ENCODE assay signal across 17 cellular contexts in the genomic region with DNA sequence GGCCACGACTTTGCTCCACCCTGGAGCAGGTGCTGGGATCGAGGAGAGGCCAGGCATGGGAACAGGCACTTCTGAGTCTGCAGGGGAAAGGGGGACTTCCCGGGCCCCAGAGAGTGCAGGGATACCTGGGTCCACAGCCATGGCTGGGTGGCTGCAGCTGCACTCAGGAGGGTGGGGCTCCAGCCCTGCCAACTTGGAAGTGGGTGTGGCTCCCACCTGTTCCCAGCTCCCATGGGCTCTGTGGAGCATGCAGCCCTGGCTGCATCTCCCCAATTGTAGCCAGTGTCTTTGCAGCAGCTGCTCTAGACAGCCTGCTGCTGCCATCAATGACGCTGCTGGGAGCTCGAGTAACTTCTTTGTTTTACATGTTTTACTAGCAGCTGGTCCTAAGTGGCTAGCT. TPM values are rescaled to one million over a fixed set of nuclear protein-coding genes. Genes with fewer than 3 reads are reported as not detected.
DNase-seq lines count a peak whose midpoint lies in the region; ATAC-seq and TF ChIP-seq lines count a peak whose summit lies in the region.
"Had no signal": no experiment of that assay in that cellular context is flagged by ENCODE, and none has a peak within 500 bp of the region (broad histone marks: within the 10 kb centered on the region; RNA-seq: fewer than 3 reads in every experiment).

No MANE protein-coding gene starts in this region.

- H3K4me1 ChIP-seq in endodermal cell (ENCODE audit: control insufficient read depth, insufficient read depth, low read length) = no peaks in the 10 kb centered on the region

- no peaks in the 10 kb centered on the region for H3K9me3 Mint-ChIP-seq in endodermal cell
- peaks cover 3% of the 10 kb centered on the region in 2 donors for H3K9me3 Mint-ChIP-seq in stimulated activated naive B cell treated with anti-CD40 and anti-IgM and Interleukin-4, amounts not matched to agents 10 μg/mL and 1 μg/mL and 100 μg/mL, for 72 hours
- H3K9me3 Mint-ChIP-seq: central memory CD8-positive, alpha-beta T cell had no signal

- no peak overlapping the region for H3K9ac ChIP-seq in endodermal cell (ENCODE audit: extremely low read depth, low read length, poor library complexity, severe bottlenecking)

- no peaks in the 10 kb centered on the region for H3K9me3 ChIP-seq in endodermal cell (ENCODE audit: control insufficient read depth, low read length)
- H3K9me3 ChIP-seq: A549 had no signal

- TF ChIP-seq CTCF in endodermal cell (conservative IDR thresholded peaks at IDR 0.05) = no peak
- TF ChIP-seq CTCF in GM10266 (IDR thresholded peaks at IDR 0.05; ENCODE audit: control insufficient read depth, insufficient read depth, low read depth, missing control alignments) = no peak

- peak; percentile 62 for DNase-seq in NCI-H1436 (lab: John Stamatoyannopoulos, UW)
- no peak for DNase-seq in NCI-H1436 treated with DMSO at 0.1 percent for 48 hours (lab: John Stamatoyannopoulos, UW)
- peak; percentile 77 for DNase-seq in NCI-H2171 (lab: John Stamatoyannopoulos, UW)
- peak; percentile 51 for DNase-seq in endodermal cell
- DNase-seq in stimulated activated naive B cell treated with anti-CD40 and anti-IgM and Interleukin-4, amounts not matched to agents 10 μg/mL and 1 μg/mL and 100 μg/mL, for 72 hours = no peak
- no peak for DNase-seq in head of caudate nucleus
- DNase-seq in T1000 (lab: John Stamatoyannopoulos, UW) = no peak
- no peak for DNase-seq in GM10266 (ENCODE audit: extremely low spot score)
- DNase-seq: activated CD4-positive, alpha-beta T cell treated with anti-CD3 and anti-CD28 coated beads for 36 hours; activated gamma-delta T cell treated with Interleukin-2 at 50 U/mL for 16 hours; EL; islet precursor cell; NCI-H226; nucleus accumbens; stimulated activated naive CD4-positive, alpha-beta T cell had no signal

- no peaks in the 10 kb centered on the region for H3K27me3 ChIP-seq in endodermal cell (ENCODE audit: control insufficient read depth, insufficient read depth, low read length, poor library complexity, severe bottlenecking)

- peaks cover 15% of the 10 kb centered on the region for H3K36me3 Mint-ChIP-seq in endodermal cell (ENCODE audit: low read depth)
- peaks cover 27 to 42% of the 10 kb centered on the region in 2 donors for H3K36me3 Mint-ChIP-seq in stimulated activated naive B cell treated with anti-CD40 and anti-IgM and Interleukin-4, amounts not matched to agents 10 μg/mL and 1 μg/mL and 100 μg/mL, for 72 hours

- H3K4me3 Mint-ChIP-seq in endodermal cell = no peak overlapping the region
- no peak overlapping the region for H3K4me3 Mint-ChIP-seq in stimulated activated naive B cell treated with anti-CD40 and anti-IgM and Interleukin-4, amounts not matched to agents 10 μg/mL and 1 μg/mL and 100 μg/mL, for 72 hours
- H3K4me3 Mint-ChIP-seq: activated CD4-positive, alpha-beta T cell treated with anti-CD3 and anti-CD28 coated beads for 36 hours; central memory CD8-positive, alpha-beta T cell had no signal

- no peak overlapping the region for H3K27ac ChIP-seq in endodermal cell (ENCODE audit: low read depth, low read length)
- H3K27ac ChIP-seq: A549 had no signal

- intact Hi-C loops in head of caudate nucleus (cut with DNase I) = no loop called here

- no peaks in the 10 kb centered on the region for H3K27me3 Mint-ChIP-seq in endodermal cell (ENCODE audit: insufficient read depth)
- H3K27me3 Mint-ChIP-seq in stimulated activated naive B cell treated with anti-CD40 and anti-IgM and Interleukin-4, amounts not matched to agents 10 μg/mL and 1 μg/mL and 100 μg/mL, for 72 hours = no peaks in the 10 kb centered on the region
- H3K27me3 Mint-ChIP-seq: activated CD4-positive, alpha-beta T cell treated with anti-CD3 and anti-CD28 coated beads for 36 hours; central memory CD8-positive, alpha-beta T cell had no signal

- WGBS in endodermal cell (ENCODE audit: insufficient coverage in 1 of 2, insufficient read length in 1 of 2), 2 experiments = 74 to 80% methylated on average over 4 to 5 of the region's 5 CpGs

- no peak overlapping the region for H3K27ac Mint-ChIP-seq in endodermal cell
- peak overlapping the region; percentile 14 for H3K27ac Mint-ChIP-seq in stimulated activated naive B cell treated with anti-CD40 and anti-IgM and Interleukin-4, amounts not matched to agents 10 μg/mL and 1 μg/mL and 100 μg/mL, for 72 hours
- H3K27ac Mint-ChIP-seq: activated CD4-positive, alpha-beta T cell treated with anti-CD3 and anti-CD28 coated beads for 36 hours had no signal

- ATAC-seq in stimulated activated naive B cell treated with anti-CD40 and anti-IgM and Interleukin-4, amounts not matched to agents 10 μg/mL and 1 μg/mL and 100 μg/mL, for 72 hours (replicated peaks) = no peak
- ATAC-seq: activated CD4-positive, alpha-beta T cell treated with anti-CD3 and anti-CD28 coated beads for 36 hours had no signal

- H3K36me3 ChIP-seq in endodermal cell (ENCODE audit: control insufficient read depth, insufficient read depth, low read length) = peaks cover 14% of the 10 kb centered on the region

- no peaks in the 10 kb centered on the region for H3K4me1 Mint-ChIP-seq in endodermal cell
- peaks cover 25 to 37% of the 10 kb centered on the region in 2 donors for H3K4me1 Mint-ChIP-seq in stimulated activated naive B cell treated with anti-CD40 and anti-IgM and Interleukin-4, amounts not matched to agents 10 μg/mL and 1 μg/mL and 100 μg/mL, for 72 hours

- no peak overlapping the region for H3K4me3 ChIP-seq in endodermal cell (ENCODE audit: low read length)
- H3K4me3 ChIP-seq: A549 had no signal

RNA-seq across cellular contexts. Expression of a gene that starts 57.1 kb away (rescaled TPM):
- 10 to 100 TPM; 23.6 to 36.7 TPM for total RNA-seq in endodermal cell
- polyA plus RNA-seq in endodermal cell (2013, experiment 1 of 2) = 37.2 TPM
- 39.2 TPM for polyA plus RNA-seq in endodermal cell (2013, experiment 2 of 2)

RNA-seq across cellular contexts. Expression of a gene that starts 57.5 kb away (rescaled TPM):
- total RNA-seq in endodermal cell = 10 to 100 TPM; 47.2 to 53.5 TPM
- polyA plus RNA-seq in endodermal cell (2013, experiment 1 of 2) = 72.4 TPM
- polyA plus RNA-seq in endodermal cell (2013, experiment 2 of 2) = 64.9 TPM

Comparison
In these comparisons a context has a peak if more than half of its experiments do, and no peak if none do; other contexts are left out.
1. DNase-seq: peak in NCI-H1436 (single experiment), NCI-H2171 (single experiment) and endodermal cell (single experiment); none in NCI-H1436 treated with DMSO at 0.1 percent for 48 hours (single experiment), stimulated activated naive B cell treated with anti-CD40 and anti-IgM and Interleukin-4, amounts not matched to agents 10 μg/mL and 1 μg/mL and 100 μg/mL, for 72 hours (single experiment), head of caudate nucleus (0 of 42), T1000 (single experiment) and GM10266 (single experiment).